16 cellular contexts compared by ENCODE assay signal in the genomic region with DNA sequence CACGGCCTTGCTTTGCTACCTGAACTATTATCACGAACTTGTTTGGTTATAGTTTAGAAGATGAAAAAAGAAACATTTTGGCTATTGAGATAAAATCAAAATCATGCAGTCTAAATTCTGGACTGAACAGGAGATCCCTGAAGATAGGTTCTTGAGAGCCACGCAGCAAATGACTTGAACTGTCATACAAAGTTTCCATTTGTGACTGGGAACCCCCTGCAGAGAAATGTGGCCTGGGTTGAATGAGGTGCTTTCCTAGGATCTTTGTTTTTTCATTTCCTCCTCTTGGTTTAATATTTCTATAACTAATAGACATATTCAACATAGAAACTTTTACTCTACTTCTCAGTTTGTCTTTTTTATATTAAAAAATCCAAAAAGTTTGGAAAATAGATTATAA.
DNase-seq lines count a peak whose midpoint lies in the region; ATAC-seq lines count a peak whose summit lies in the region.
"Had no signal": no experiment of that assay in that cellular context is flagged by ENCODE, and none has a peak within 500 bp of the region (broad histone marks: within the 10 kb centered on the region; RNA-seq: fewer than 3 reads in every experiment).

No MANE protein-coding gene starts in this region.

- DNase-seq in MG63, result no peak
- no peak for DNase-seq in activated CD4-positive, alpha-beta T cell treated with anti-CD3 and anti-CD28 coated beads for 4 hours
- DNase-seq: activated CD4-positive, CD25-positive, alpha-beta regulatory T cell treated with anti-CD3 and anti-CD28 coated beads, Interleukin-2, amount 50 U/mL, for 72 hours; activated naive CD4-positive, alpha-beta T cell; foreskin keratinocyte; IMR-90; NCI-H2029; NCI-H526; right cardiac atrium; SJCRH30 had no signal

- no peaks in the 10 kb centered on the region for H3K9me3 ChIP-seq in MG63
- H3K9me3 ChIP-seq: SJCRH30 had no signal

- ATAC-seq in GM18498 (IDR thresholded peaks at IDR 0.05; ENCODE audit: unreplicated experiment) (peak; percentile 50), GM19351 (IDR thresholded peaks at IDR 0.05; ENCODE audit: unreplicated experiment) (peak; percentile 45), HG02623 (IDR thresholded peaks at IDR 0.05; ENCODE audit: unreplicated experiment) (peak; percentile 64), HG03196 (IDR thresholded peaks at IDR 0.05; ENCODE audit: unreplicated experiment) (peak; percentile 46), HG03280 (IDR thresholded peaks at IDR 0.05; ENCODE audit: unreplicated experiment) (no peak), GM21515 (IDR thresholded peaks at IDR 0.05; ENCODE audit: unreplicated experiment) (no peak)
- ATAC-seq: foreskin keratinocyte, right cardiac atrium had no signal

- no peak overlapping the region for H3K4me3 ChIP-seq in MG63
- H3K4me3 ChIP-seq: SJCRH30 had no signal

- no peaks in the 10 kb centered on the region for H3K36me3 ChIP-seq in MG63
- H3K36me3 ChIP-seq: SJCRH30 had no signal

- no peaks in the 10 kb centered on the region for H3K27me3 ChIP-seq in MG63
- H3K27me3 ChIP-seq: foreskin keratinocyte, SJCRH30 had no signal

Comparison
In these comparisons a context has a peak if more than half of its experiments do, and no peak if none do; other contexts are left out.
1. ATAC-seq: peak in GM18498 (single experiment), GM19351 (single experiment), HG02623 (single experiment) and HG03196 (single experiment); none in HG03280 (single experiment) and GM21515 (single experiment).